Comparison of ENCODE assay signal across 19 cellular contexts in genomic region chr1:151356668-151357067, GRCh38. TPM values are rescaled to one million over a fixed set of nuclear protein-coding genes. Genes with fewer than 3 reads are reported as not detected.
"Had no signal": no experiment of that assay in that cellular context is flagged by ENCODE, and none has a peak within 500 bp of the region (broad histone marks: within the 10 kb centered on the region; RNA-seq: fewer than 3 reads in every experiment).

No MANE protein-coding gene starts in this region.

- ATAC-seq: activated CD8-positive, alpha-beta T cell treated with anti-CD3 and anti-CD28 coated beads, Interleukin-2, amount 10 ng/mL, durations not matched to agents 7 days and 5 days; heart left ventricle; left lobe of liver; WTC11 had no signal

- H3K36me3 ChIP-seq: esophagus squamous epithelium, heart left ventricle, ovary, sigmoid colon, thoracic aorta, vagina had no signal

- H3K4me1 ChIP-seq: esophagus squamous epithelium, heart left ventricle, sigmoid colon, vagina had no signal

- H3K9me3 Mint-ChIP-seq: stimulated activated naive CD8-positive, alpha-beta T cell treated with anti-CD3 and anti-CD28 coated beads, Interleukin-15, Interleukin-2, amounts not matched to agents 100 ng/mL and 50 ng/mL, for 24 hours had no signal

- H3K4me3 ChIP-seq: esophagus squamous epithelium, heart left ventricle, ovary, sigmoid colon, thoracic aorta, vagina had no signal

- H3K4me3 Mint-ChIP-seq: activated CD8-positive, alpha-beta T cell treated with anti-CD3 and anti-CD28 coated beads, Interleukin-2, amount 10 ng/mL, durations not matched to agents 7 days and 5 days; activated naive CD4-positive, alpha-beta T cell treated with anti-CD3 and anti-CD28 coated beads, Interleukin-2, amount 10 ng/mL, durations not matched to agents 7 days and 5 days; neural crest cell; stimulated activated naive CD8-positive, alpha-beta T cell treated with anti-CD3 and anti-CD28 coated beads, Interleukin-15, Interleukin-2, amounts not matched to agents 100 ng/mL and 50 ng/mL, for 24 hours; WTC11 had no signal

- H3K27me3 ChIP-seq: esophagus squamous epithelium, heart left ventricle, ovary, sigmoid colon, vagina had no signal

- H3K27me3 Mint-ChIP-seq: stimulated activated naive CD8-positive, alpha-beta T cell treated with anti-CD3 and anti-CD28 coated beads, Interleukin-15, Interleukin-2, amounts not matched to agents 100 ng/mL and 50 ng/mL, for 24 hours had no signal

- H3K9me3 ChIP-seq: ovary, sigmoid colon, thoracic aorta, vagina had no signal

- H3K27ac Mint-ChIP-seq: activated CD8-positive, alpha-beta T cell treated with anti-CD3 and anti-CD28 coated beads, Interleukin-2, amount 10 ng/mL, durations not matched to agents 7 days and 5 days; activated naive CD4-positive, alpha-beta T cell treated with anti-CD3 and anti-CD28 coated beads, Interleukin-2, amount 10 ng/mL, durations not matched to agents 7 days and 5 days; stimulated activated naive CD8-positive, alpha-beta T cell treated with anti-CD3 and anti-CD28 coated beads, Interleukin-15, Interleukin-2, amounts not matched to agents 100 ng/mL and 50 ng/mL, for 24 hours; WTC11 had no signal

- H3K27ac ChIP-seq: esophagus squamous epithelium, heart left ventricle, ovary, sigmoid colon, thoracic aorta, vagina had no signal

- DNase-seq: activated CD4-positive, alpha-beta T cell treated with anti-CD3 and anti-CD28 coated beads for 48 hours; activated CD8-positive, alpha-beta memory T cell treated with anti-CD3 and anti-CD28 coated beads, Interleukin-2, amount 50 U/mL, for 48 hours; activated CD8-positive, alpha-beta T cell treated with anti-CD3 and anti-CD28 coated beads, Interleukin-2, amount 10 ng/mL, durations not matched to agents 7 days and 5 days; activated naive CD4-positive, alpha-beta T cell treated with anti-CD3 and anti-CD28 coated beads, Interleukin-2, amount 10 ng/mL, durations not matched to agents 7 days and 5 days; esophagus squamous epithelium; foreskin melanocyte; heart left ventricle; ovary; sigmoid colon; stimulated activated CD4-positive, alpha-beta T cell treated with anti-CD3 and anti-CD28 coated beads, Interleukin-12 subunit alpha, Interleukin-12 subunit beta, amount 100 ng/mL, for 4 hours; T1000 had no signal

- FAIRE-seq: colon, islet of Langerhans had no signal

- H3K4me1 Mint-ChIP-seq: activated naive CD4-positive, alpha-beta T cell treated with anti-CD3 and anti-CD28 coated beads, Interleukin-2, amount 10 ng/mL, durations not matched to agents 7 days and 5 days; neural crest cell; WTC11 had no signal

RNA-seq across cellular contexts. Expression of gene SELENBP1, which starts 15.8 kb away (rescaled TPM):
- total RNA-seq: activated CD8-positive, alpha-beta T cell treated with anti-CD3 and anti-CD28 coated beads, Interleukin-2, amount 10 ng/mL, durations not matched to agents 7 days and 5 days had no signal
